2 cellular contexts compared by ENCODE assay signal in the genomic region with DNA sequence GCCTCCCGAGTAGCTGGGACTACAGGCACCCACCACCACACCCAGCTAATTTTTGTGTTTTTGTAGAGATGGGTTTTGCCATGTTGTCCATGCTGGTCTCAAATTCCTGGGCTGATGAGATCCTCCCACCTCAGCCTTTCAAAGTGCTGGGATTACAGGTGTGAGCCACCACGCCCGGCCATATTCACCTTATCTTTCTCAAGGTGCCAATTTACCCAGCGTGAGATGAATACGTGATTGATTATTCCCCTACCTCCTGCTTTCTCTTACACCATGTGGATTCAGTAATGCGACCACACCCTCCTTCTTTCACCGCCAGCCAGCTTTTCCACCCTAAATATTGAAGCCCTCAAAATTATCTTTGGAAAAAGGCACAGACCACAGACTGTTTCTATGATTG. TPM values are rescaled to one million over a fixed set of nuclear protein-coding genes. Genes with fewer than 3 reads are reported as not detected.
"Had no signal": no experiment of that assay in that cellular context is flagged by ENCODE, and none has a peak within 500 bp of the region (broad histone marks: within the 10 kb centered on the region; RNA-seq: fewer than 3 reads in every experiment).

No MANE protein-coding gene starts in this region.

RNA-seq across cellular contexts. Expression of a gene that starts 31.4 kb away (rescaled TPM):
- polyA plus RNA-seq: foreskin keratinocyte, heart left ventricle had no signal
